10 cellular contexts compared by ENCODE assay signal in genomic region chr4:52869196-52869595, GRCh38. TPM values are rescaled to one million over a fixed set of nuclear protein-coding genes. Genes with fewer than 3 reads are reported as not detected.
A peak's percentile ranks its signal among the peaks of the same experiment; 100 is the strongest.
DNase-seq lines count a peak whose midpoint lies in the region; ATAC-seq lines count a peak whose summit lies in the region.
"Had no signal": no experiment of that assay in that cellular context is flagged by ENCODE, and none has a peak within 500 bp of the region (broad histone marks: within the 10 kb centered on the region; RNA-seq: fewer than 3 reads in every experiment).

No MANE protein-coding gene starts in this region.

- H3K9me3 ChIP-seq in right cardiac atrium (ENCODE audit: control insufficient read depth, low read length) (no peaks in the 10 kb centered on the region), skeletal muscle tissue (ENCODE audit: control insufficient read depth in 3 of 3, low read length in 3 of 3) (no peaks in the 10 kb centered on the region)

- H3K9ac ChIP-seq in skeletal muscle tissue (ENCODE audit: low read depth in 1 of 3, low read length in 3 of 3): peak overlapping the region in 1 of 3 donors; percentile 61

- ATAC-seq in right cardiac atrium: peak; percentile 64 to 68
- ATAC-seq in HG02678 (IDR thresholded peaks at IDR 0.05; ENCODE audit: unreplicated experiment): no peak
- no peak for ATAC-seq in HG03280 (IDR thresholded peaks at IDR 0.05; ENCODE audit: unreplicated experiment)

- H3K27ac ChIP-seq in right cardiac atrium (ENCODE audit: low read length): peak overlapping the region; percentile 46
- peak overlapping the region; percentile 15 for H3K27ac ChIP-seq in skeletal muscle tissue (ENCODE audit: low read depth, low read length)

- DNase-seq in H7 (peak; percentile 55), amygdala (lab: John Stamatoyannopoulos, UW) (peak in 44 of 56 donors; percentile 3 to 73 (median 42)), right cardiac atrium (peak; percentile 77 to 94 (median 93)), GM19240 (ENCODE audit: insufficient read length, low spot score) (no peak), epidermal melanocyte (ENCODE audit: insufficient read length, low spot score) (no peak)
- DNase-seq: Calu3, Kasumi-1 had no signal

- H3K27me3 ChIP-seq in H7 (ENCODE audit: control insufficient read depth, insufficient read depth, low read length) (no peaks in the 10 kb centered on the region), right cardiac atrium (ENCODE audit: control insufficient read depth, insufficient read depth) (no peaks in the 10 kb centered on the region), skeletal muscle tissue (ENCODE audit: control insufficient read depth in 3 of 3, insufficient read depth in 3 of 3, low read length in 3 of 3) (no peaks in the 10 kb centered on the region)

- WGBS in right cardiac atrium: 33% methylated on average over 12 of the region's 12 CpGs

- H3K4me3 ChIP-seq in H7 (ENCODE audit: insufficient read depth, low read depth, low read length) (no peak overlapping the region), right cardiac atrium (ENCODE audit: low read length) (no peak overlapping the region), skeletal muscle tissue (ENCODE audit: low read length in 3 of 3) (peak overlapping the region in 2 of 3 donors; percentile 55 to 62)

- H3K4me1 ChIP-seq in right cardiac atrium (ENCODE audit: control insufficient read depth, insufficient read depth, low read length) (no peaks in the 10 kb centered on the region), skeletal muscle tissue (ENCODE audit: control insufficient read depth in 3 of 3, insufficient read depth in 3 of 3, low read length in 3 of 3) (peaks cover 26 to 36% (median 29%) of the 10 kb centered on the region in 3 donors)

- peaks cover 22% of the 10 kb centered on the region for H3K36me3 ChIP-seq in H7 (replicated peaks; ENCODE audit: control insufficient read depth, insufficient read depth, low read length)
- H3K36me3 ChIP-seq in skeletal muscle tissue (ENCODE audit: control insufficient read depth in 3 of 3, insufficient read depth in 3 of 3, low read length in 3 of 3): peaks cover 0 to 5% (median 2%) of the 10 kb centered on the region in 3 donors

- intact Hi-C loops in right cardiac atrium (cut with DNase I): loop anchor here in 3 of 4 donors (10.0 kb wide), 3 partner anchors 86 to 154 kb away; partner anchors contain the start of gene ERVMER34-1 (in 1 of the 3)

RNA-seq across cellular contexts. Expression of gene RASL11B, which starts 7.1 kb away (rescaled TPM):
- 20.6 and 32.4 TPM in 2 replicates for total RNA-seq in H7 (2014; rRNA removed; shearing (Covaris generic))
- 10 to 100 TPM in 3 of 4 donors, 1 to 10 TPM in 1; 9.6 to 37.2 (median 16.5) TPM for total RNA-seq in right cardiac atrium
- polyA plus RNA-seq in right cardiac atrium: 11.4 TPM
- total RNA-seq in skeletal muscle tissue: 6.3 TPM

Comparison
In these comparisons a context has a peak if more than half of its experiments do, and no peak if none do; other contexts are left out.
1. DNase-seq: peak in H7 (single experiment), amygdala (44 of 56) and right cardiac atrium (3 of 3); none in GM19240 (single experiment) and epidermal melanocyte (single experiment).
2. H3K4me3 ChIP-seq: peak in skeletal muscle tissue (2 of 3); none in H7 (single experiment) and right cardiac atrium (single experiment).
3. ATAC-seq: peak in right cardiac atrium (2 of 2); none in HG02678 (single experiment) and HG03280 (single experiment).